Comparison of ENCODE assay signal across 8 cellular contexts in genomic region chr3:141460097-141460704, GRCh38. TPM values are rescaled to one million over a fixed set of nuclear protein-coding genes. Genes with fewer than 3 reads are reported as not detected.
DNase-seq lines count a peak whose midpoint lies in the region; ATAC-seq and TF ChIP-seq lines count a peak whose summit lies in the region.

No MANE protein-coding gene starts in this region.

- no peak overlapping the region for H3K27ac ChIP-seq in WERI-Rb-1

- POLR2A ChIA-PET in MCF 10A (lab: Yijun Ruan, JAX), result interaction anchor here (0.6 to 2.8 kb wide), 5 partner anchors 9 to 542 kb away, joined by 3 to 16 read pairs (median 3); partner anchors contain the start of gene RASA2

- intact Hi-C loops in MCF 10A (cut with micrococcal nuclease), result loop anchor here (1.0 kb wide), 5 partner anchors 101 to 538 kb away; partner anchors contain the start of gene RNF7

- H3K9me3 ChIP-seq in WERI-Rb-1 (ENCODE audit: severe bottlenecking), result no peaks in the 10 kb centered on the region

- no peaks in the 10 kb centered on the region for H3K36me3 ChIP-seq in WERI-Rb-1

- no peak overlapping the region for H3K27ac Mint-ChIP-seq in MCF 10A (ENCODE audit: low read depth, unreplicated experiment)

- no peaks in the 10 kb centered on the region for H3K4me1 Mint-ChIP-seq in MCF 10A (ENCODE audit: insufficient read depth, unreplicated experiment)

- H3K4me3 ChIP-seq in WERI-Rb-1 (ENCODE audit: low read depth, low read length), result no peak overlapping the region

- no peaks in the 10 kb centered on the region for H3K9me3 Mint-ChIP-seq in MCF 10A (ENCODE audit: unreplicated experiment)

- DNase-seq in AG08396 (ENCODE audit: low spot score) (peak; percentile 84), NCI-H2196 treated with DMSO at 0.1 percent for 48 hours (lab: John Stamatoyannopoulos, UW; ENCODE audit: unreplicated experiment) (peak; percentile 81), WERI-Rb-1 (peak; percentile 91), MCF 10A (ENCODE audit: unreplicated experiment) (peak; percentile 88), iris pigment epithelial cell (ENCODE audit: low read depth) (peak; percentile 82)
- DNase-seq in stimulated activated CD4-positive, alpha-beta T cell treated with anti-CD3 and anti-CD28 coated beads, Interleukin-1b, Interleukin-23, amount 100 ng/mL, for 1 hour (ENCODE audit: low read depth in 2 of 2), result peak; percentile 67 to 80

- no peaks in the 10 kb centered on the region for H3K36me3 Mint-ChIP-seq in MCF 10A (ENCODE audit: insufficient read depth, unreplicated experiment)

- ATAC-seq in GM18909 (IDR thresholded peaks at IDR 0.05; ENCODE audit: poor library complexity, unreplicated experiment) (peak; percentile 92), HG03159 (IDR thresholded peaks at IDR 0.05; ENCODE audit: unreplicated experiment) (peak; percentile 93)

- no peak overlapping the region for H3K4me3 Mint-ChIP-seq in MCF 10A (ENCODE audit: unreplicated experiment)

- TF ChIP-seq CTCF in WERI-Rb-1 (IDR thresholded peaks at IDR 0.05; ENCODE audit: low read depth, low read length) (peak; percentile 91), MCF 10A (IDR thresholded peaks at IDR 0.05; ENCODE audit: unreplicated experiment) (peak; percentile 89)

- CTCF ChIA-PET in MCF 10A (lab: Yijun Ruan, JAX), result interaction anchor here (0.5 to 11.3 kb wide), 51 partner anchors 8 to 555 kb away, joined by 3 to 392 read pairs (median 3); no protein-coding TSS in a partner anchor

- BruUV-seq in MCF 10A (replicated peaks; lab: Mats Ljungman, UMichigan), result no TSS peak

- H3K27me3 Mint-ChIP-seq in MCF 10A (ENCODE audit: insufficient read depth, unreplicated experiment), result no peaks in the 10 kb centered on the region

- no peaks in the 10 kb centered on the region for H3K27me3 ChIP-seq in WERI-Rb-1 (ENCODE audit: insufficient read depth, low read depth, severe bottlenecking)

RNA-seq across cellular contexts. Expression of gene RASA2, which starts 26.6 kb away (rescaled TPM):
- 15.8 and 19.5 TPM in 2 replicates for total RNA-seq in MCF 10A (2022)
